Comparison of ENCODE assay signal across 13 cellular contexts in genomic region chr7:28069788-28070187, GRCh38.
A peak's percentile ranks its signal among the peaks of the same experiment; 100 is the strongest.
DNase-seq lines count a peak whose midpoint lies in the region; ATAC-seq and TF ChIP-seq lines count a peak whose summit lies in the region.
"Had no signal": no experiment of that assay in that cellular context is flagged by ENCODE, and none has a peak within 500 bp of the region (broad histone marks: within the 10 kb centered on the region; RNA-seq: fewer than 3 reads in every experiment).

No MANE protein-coding gene starts in this region.

- H2BK15ac ChIP-seq in mesendoderm (replicated peaks; ENCODE audit: low read depth): no peak overlapping the region

- no peaks in the 10 kb centered on the region for H3K79me1 ChIP-seq in mesendoderm (ENCODE audit: low read length)

- H4K5ac ChIP-seq in mesendoderm (ENCODE audit: low read length): no peak overlapping the region

- no peaks in the 10 kb centered on the region for H3K9me3 ChIP-seq in Panc1 (ENCODE audit: control insufficient read depth, insufficient read depth, low read depth, low read length)
- no peaks in the 10 kb centered on the region for H3K9me3 ChIP-seq in cardiac muscle cell (ENCODE audit: low read depth)
- H3K9me3 ChIP-seq in T-helper 17 cell (ENCODE audit: control insufficient read depth, low read length, poor library complexity, severe bottlenecking): no peaks in the 10 kb centered on the region

- no CpG with 5 or more reads among the region's 10 CpGs for WGBS in mesendoderm (ENCODE audit: extremely low coverage, insufficient coverage, low lambda C conversion rate)

- H3K4ac ChIP-seq in mesendoderm (ENCODE audit: low read depth, low read length): no peak overlapping the region

- H3K23ac ChIP-seq in mesendoderm (ENCODE audit: low read length): no peak overlapping the region

- no peak overlapping the region for H3K18ac ChIP-seq in mesendoderm (ENCODE audit: low read length)

- BruUV-seq in Panc1 (replicated peaks; lab: Mats Ljungman, UMichigan): no TSS peak

- H3K79me2 ChIP-seq in mesendoderm (ENCODE audit: control insufficient read depth, insufficient read depth, low read length): no peaks in the 10 kb centered on the region

- no peak overlapping the region for H3K27ac Mint-ChIP-seq in T-helper 17 cell
- H3K27ac Mint-ChIP-seq: CD4-positive, CD25-positive, alpha-beta regulatory T cell had no signal

- H4K8ac ChIP-seq in mesendoderm (ENCODE audit: low read depth, low read length): no peak overlapping the region

- no peak overlapping the region for H2BK120ac ChIP-seq in mesendoderm (ENCODE audit: low read depth, low read length)

- H3K27ac ChIP-seq in Panc1 (ENCODE audit: low read length): peak overlapping the region; percentile 26; the same call in 1 of the 2 replicates
- no peak overlapping the region for H3K27ac ChIP-seq in cardiac muscle cell
- no peak overlapping the region for H3K27ac ChIP-seq in mesendoderm (ENCODE audit: low read depth, low read length)
- H3K27ac ChIP-seq: coronary artery had no signal

- POLR2A ChIA-PET in Panc1 (lab: Charles Lee): interaction anchor here (0.5 kb wide), 1 partner anchor 324 kb away, joined by 6 read pairs; no protein-coding TSS in a partner anchor

- H3K36me3 ChIP-seq in Panc1 (ENCODE audit: control insufficient read depth, insufficient read depth, low read length) (no peaks in the 10 kb centered on the region), cardiac muscle cell (no peaks in the 10 kb centered on the region), mesendoderm (ENCODE audit: control insufficient read depth, insufficient read depth, low read length) (no peaks in the 10 kb centered on the region)

- no peak overlapping the region for H3K4me3 Mint-ChIP-seq in T-helper 17 cell
- H3K4me3 Mint-ChIP-seq: CD4-positive, CD25-positive, alpha-beta regulatory T cell; stimulated activated naive CD8-positive, alpha-beta T cell treated with anti-CD3 and anti-CD28 coated beads, Interleukin-15, amount 100 ng/mL, for 72 hours had no signal

- H3K4me3 ChIP-seq in Panc1 (ENCODE audit: low read depth in 2 of 2, low read length in 2 of 2): no peak overlapping the region
- H3K4me3 ChIP-seq in cardiac muscle cell: no peak overlapping the region
- no peak overlapping the region for H3K4me3 ChIP-seq in mesendoderm (ENCODE audit: low read length)
- H3K4me3 ChIP-seq: coronary artery had no signal

- TF ChIP-seq CTCF in Panc1 (IDR thresholded peaks at IDR 0.05) (no peak), cardiac muscle cell (IDR thresholded peaks at IDR 0.05; ENCODE audit: low read depth, low read length) (no peak)

- intact Hi-C loops in Panc1 (cut with micrococcal nuclease; ENCODE audit: unreplicated experiment): no loop called here
- intact Hi-C loops in posterior cingulate gyrus (cut with DNase I): no loop called here

- CTCF ChIA-PET in Panc1 (lab: Charles Lee): interaction anchor here (2.6 kb wide), 1 partner anchor 8 kb away, joined by 20 read pairs; no protein-coding TSS in a partner anchor

- no peak overlapping the region for H2AK5ac ChIP-seq in mesendoderm (ENCODE audit: low read length)

- H2BK5ac ChIP-seq in mesendoderm (ENCODE audit: low read length): no peak overlapping the region

- in situ Hi-C loops in Panc1 (cut with HindIII; ENCODE audit: low pct_unique_long_range_greater_than_20kb, low sequenced_read_pairs): no loop called here

- H3K56ac ChIP-seq in mesendoderm (ENCODE audit: low read length): no peak overlapping the region

- DNase-seq in DMS 273 treated with DMSO at 0.1 percent for 48 hours (lab: John Stamatoyannopoulos, UW) (peak; percentile 63), Panc1 (ENCODE audit: low read depth, low spot score) (no peak), cardiac muscle cell (ENCODE audit: low read depth in 1 of 2, low spot score in 1 of 2) (peak; percentile 53 to 91), posterior cingulate gyrus (peak in 6 of 10 donors; percentile 13 to 86 (median 30)), mesendoderm (no peak), NOMO-1 treated with dmso at 0.1 percent for 144 hours (lab: John Stamatoyannopoulos, UW; ENCODE audit: unreplicated experiment) (no peak), COLO829 (ENCODE audit: low spot score) (no peak), T-helper 17 cell (no peak)
- DNase-seq: CD4-positive, CD25-positive, alpha-beta regulatory T cell; NCI-H2227 treated with DMSO at 0.1 percent for 48 hours; small intestine; stimulated activated naive CD8-positive, alpha-beta T cell treated with anti-CD3 and anti-CD28 coated beads, Interleukin-15, amount 100 ng/mL, for 72 hours had no signal

- H3K4me1 ChIP-seq in Panc1 (ENCODE audit: control insufficient read depth, insufficient read depth, low read length) (peaks cover 29% of the 10 kb centered on the region), cardiac muscle cell (ENCODE audit: low read depth) (peaks cover 12% of the 10 kb centered on the region), mesendoderm (ENCODE audit: control insufficient read depth, low read depth, low read length) (peaks cover 12% of the 10 kb centered on the region)

- no peaks in the 10 kb centered on the region for H3K36me3 Mint-ChIP-seq in T-helper 17 cell (ENCODE audit: low read depth)

- H3K27me3 ChIP-seq in Panc1 (ENCODE audit: control insufficient read depth, insufficient read depth, low read length): no peaks in the 10 kb centered on the region
- H3K27me3 ChIP-seq in cardiac muscle cell: no peaks in the 10 kb centered on the region
- no peaks in the 10 kb centered on the region for H3K27me3 ChIP-seq in mesendoderm (ENCODE audit: insufficient read depth, low read length, poor library complexity)

- no peaks in the 10 kb centered on the region for H3K27me3 Mint-ChIP-seq in T-helper 17 cell
- H3K27me3 Mint-ChIP-seq: CD4-positive, CD25-positive, alpha-beta regulatory T cell had no signal

- H3K9ac ChIP-seq in mesendoderm (ENCODE audit: low read length): no peak overlapping the region

- peaks cover 7% of the 10 kb centered on the region for H3K4me1 Mint-ChIP-seq in T-helper 17 cell
- H3K4me1 Mint-ChIP-seq: stimulated activated naive CD8-positive, alpha-beta T cell treated with anti-CD3 and anti-CD28 coated beads, Interleukin-15, amount 100 ng/mL, for 72 hours had no signal

- ATAC-seq in Panc1 (no peak), T-helper 17 cell (no peak)
- ATAC-seq: stimulated activated naive CD8-positive, alpha-beta T cell treated with anti-CD3 and anti-CD28 coated beads, Interleukin-15, amount 100 ng/mL, for 72 hours had no signal

- no peak overlapping the region for H3K4me2 ChIP-seq in mesendoderm (ENCODE audit: low read length)

Comparison
In these comparisons a context has a peak if more than half of its experiments do, and no peak if none do; other contexts are left out.
1. DNase-seq: peak in DMS 273 treated with DMSO at 0.1 percent for 48 hours (single experiment), cardiac muscle cell (2 of 2) and posterior cingulate gyrus (6 of 10); none in Panc1 (single experiment), mesendoderm (single experiment), NOMO-1 treated with dmso at 0.1 percent for 144 hours (single experiment), COLO829 (single experiment) and T-helper 17 cell (0 of 3).